20 cellular contexts compared by ENCODE assay signal in the genomic region with DNA sequence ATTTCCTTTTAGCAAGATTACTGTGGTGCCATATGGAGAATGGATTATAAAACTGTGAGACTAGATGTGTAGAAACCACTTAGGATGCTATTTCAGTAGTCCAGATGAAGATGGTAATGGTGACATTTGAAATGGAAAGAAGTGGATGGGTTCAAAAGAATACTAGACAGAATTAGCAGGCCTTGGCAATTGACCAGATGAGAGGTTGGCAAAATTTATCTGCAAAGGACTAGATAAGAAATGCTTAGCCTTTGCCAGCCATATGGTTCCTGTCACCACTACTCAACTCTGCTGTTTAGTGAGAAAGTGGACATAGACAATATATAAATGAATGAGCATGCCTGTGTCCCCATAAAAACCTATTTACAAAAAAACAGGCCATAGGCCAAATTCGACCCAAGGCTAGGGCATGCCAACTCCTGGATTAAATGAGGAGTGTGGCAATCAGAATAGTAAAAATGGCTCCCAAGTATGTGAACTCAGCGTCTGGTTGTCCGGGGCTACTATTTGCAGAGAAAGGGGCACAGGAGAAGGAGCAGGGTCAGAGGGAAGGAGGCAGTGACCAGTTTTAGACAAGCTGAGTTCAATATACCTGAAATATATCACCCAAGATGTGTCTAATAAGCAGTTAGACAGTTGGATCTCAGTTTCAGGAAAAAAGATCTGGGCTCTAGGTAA.
"Had no signal": no experiment of that assay in that cellular context is flagged by ENCODE, and none has a peak within 500 bp of the region (broad histone marks: within the 10 kb centered on the region; RNA-seq: fewer than 3 reads in every experiment).

No MANE protein-coding gene starts in this region.

- H3K27me3 ChIP-seq: cardiac muscle cell, tibial nerve, vagina had no signal

- DNase-seq: activated CD4-positive, alpha-beta memory T cell treated with anti-CD3 and anti-CD28 coated beads, Interleukin-2, amount 10 ng/mL, durations not matched to agents 7 days and 5 days; activated CD4-positive, alpha-beta T cell treated with anti-CD3 and anti-CD28 coated beads for 48 hours; activated CD4-positive, CD25-positive, alpha-beta regulatory T cell; activated gamma-delta T cell; activated naive CD4-positive, alpha-beta T cell treated with anti-CD3 and anti-CD28 coated beads, Interleukin-2, amount 50 U/mL, for 16 hours; activated naive CD8-positive, alpha-beta T cell treated with anti-CD3 and anti-CD28 coated beads, Interleukin-2, amount 50 U/mL, for 24 hours; dermis blood vessel endothelial cell; effector CD8-positive, alpha-beta T cell; erythroblast; foreskin melanocyte; hippocampal formation; kidney glomerular epithelial cell; stimulated activated CD4-positive, alpha-beta T cell treated with anti-CD3 and anti-CD28 coated beads, Interleukin-1b, Interleukin-23, amount 100 ng/mL, for 48 hours; stimulated activated naive CD8-positive, alpha-beta T cell treated with anti-CD3 and anti-CD28 coated beads, Interleukin-15, amount 100 ng/mL, for 72 hours; T-helper 17 cell had no signal

- H3K9me3 ChIP-seq: tibial nerve, vagina had no signal

- H3K36me3 ChIP-seq: cardiac muscle cell, tibial nerve, vagina had no signal

- ATAC-seq: activated naive CD8-positive, alpha-beta T cell treated with anti-CD3 and anti-CD28 coated beads, Interleukin-2, amount 50 U/mL, for 24 hours; natural killer cell treated with Interleukin-12 subunit alpha and Interleukin-12 subunit beta and Interleukin-15 and Interleukin-18, amount 100 ng/mL, for 72 hours; stimulated activated effector memory CD8-positive, alpha-beta T cell treated with anti-CD3 and anti-CD28 coated beads, Interleukin-12 subunit alpha, Interleukin-12 subunit beta, amount 100 ng/mL, for 72 hours; stimulated activated naive CD8-positive, alpha-beta T cell treated with anti-CD3 and anti-CD28 coated beads, Interleukin-15, amount 100 ng/mL, for 72 hours; T-helper 17 cell had no signal

- H3K4me3 ChIP-seq: cardiac muscle cell, tibial nerve, vagina had no signal

- H3K27ac ChIP-seq: cardiac muscle cell, tibial nerve, vagina had no signal
